22 cellular contexts compared by ENCODE assay signal in the genomic region with DNA sequence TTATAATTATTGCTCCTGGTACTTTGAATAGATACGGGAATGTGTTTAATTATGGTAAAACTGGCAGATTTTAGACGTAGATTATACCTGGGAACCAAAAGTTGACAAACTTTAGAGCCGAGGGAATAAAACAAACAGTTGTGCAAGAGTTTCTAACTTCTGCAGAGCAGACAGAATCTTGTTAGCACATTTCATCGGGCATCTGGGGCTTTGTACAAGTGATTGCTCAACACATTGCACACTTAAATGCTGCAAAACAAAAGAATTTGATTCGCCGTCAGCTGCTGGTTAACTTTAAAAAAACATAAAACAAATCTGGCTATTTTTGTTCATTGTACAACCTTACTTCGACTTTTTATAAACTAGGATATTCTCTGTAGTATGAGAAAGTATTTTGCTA.
A peak's percentile ranks its signal among the peaks of the same experiment; 100 is the strongest.
DNase-seq lines count a peak whose midpoint lies in the region; ATAC-seq and TF ChIP-seq lines count a peak whose summit lies in the region.
"Had no signal": no experiment of that assay in that cellular context is flagged by ENCODE, and none has a peak within 500 bp of the region (broad histone marks: within the 10 kb centered on the region; RNA-seq: fewer than 3 reads in every experiment).

No MANE protein-coding gene starts in this region.

- H3K4me3 ChIP-seq in RWPE2 (ENCODE audit: severe bottlenecking), result no peak overlapping the region
- no peak overlapping the region for H3K4me3 ChIP-seq in fibroblast of mammary gland (ENCODE audit: control insufficient read depth, low read depth, low read length)
- H3K4me3 ChIP-seq in spleen, result no peak overlapping the region
- H3K4me3 ChIP-seq: K562, thyroid gland had no signal

- no peak for DNase-seq in activated CD8-positive, alpha-beta T cell treated with anti-CD3 and anti-CD28 coated beads for 36 hours
- no peak for DNase-seq in activated CD8-positive, alpha-beta T cell treated with anti-CD3 and anti-CD28 coated beads, Interleukin-2, amount 10 ng/mL, durations not matched to agents 7 days and 5 days
- no peak for DNase-seq in RWPE2 (ENCODE audit: low spot score)
- DNase-seq in fibroblast of mammary gland (ENCODE audit: low read depth), result peak; percentile 86
- DNase-seq in pons (ENCODE audit: low spot score), result peak; percentile 25
- DNase-seq in spleen, result no peak
- DNase-seq in hepatic stellate cell (ENCODE audit: low spot score), result no peak
- no peak for DNase-seq in caudate nucleus (lab: John Stamatoyannopoulos, UW)
- DNase-seq: activated CD8-positive, alpha-beta memory T cell treated with anti-CD3 and anti-CD28 coated beads for 24 hours; activated effector memory CD4-positive, alpha-beta T cell treated with Interleukin-2 at 50 U/mL for 16 hours; CD4-positive, alpha-beta T cell; HFFc6; NCI-H2081 treated with DMSO at 0.1 percent for 48 hours; NCI-H510A treated with DMSO at 0.1 percent for 48 hours; posterior cingulate gyrus; SHP77 treated with DMSO at 0.1 percent for 48 hours; T-helper 1 cell; thyroid gland had no signal

- POLR2A ChIA-PET in activated CD8-positive, alpha-beta T cell treated with anti-CD3 and anti-CD28 coated beads for 36 hours (lab: Charles Lee), result interaction anchor here (0.5 kb wide), 1 partner anchor 9 kb away, joined by 3 read pairs; no protein-coding TSS in a partner anchor
- POLR2A ChIA-PET in activated CD8-positive, alpha-beta T cell treated with anti-CD3 and anti-CD28 coated beads, Interleukin-2, amount 10 ng/mL, durations not matched to agents 7 days and 5 days (lab: Charles Lee), result interaction anchor here (0.6 kb wide), 1 partner anchor 649 kb away, joined by 5 read pairs; no protein-coding TSS in a partner anchor

- H3K27me3 ChIP-seq in RWPE2 (ENCODE audit: insufficient read depth, poor library complexity, severe bottlenecking) (no peaks in the 10 kb centered on the region), spleen (replicated peaks in 1 of 7) (no peaks in the 10 kb centered on the region)
- H3K27me3 ChIP-seq: thyroid gland had no signal

- CTCF ChIA-PET in activated CD8-positive, alpha-beta T cell treated with anti-CD3 and anti-CD28 coated beads for 36 hours (lab: Charles Lee), result interaction anchor here (1.2 kb wide), 1 partner anchor 166 kb away, joined by 4 read pairs; no protein-coding TSS in a partner anchor
- CTCF ChIA-PET in activated CD8-positive, alpha-beta T cell treated with anti-CD3 and anti-CD28 coated beads, Interleukin-2, amount 10 ng/mL, durations not matched to agents 7 days and 5 days (lab: Charles Lee), result no interaction called here

- TF ChIP-seq CTCF in activated CD8-positive, alpha-beta T cell treated with anti-CD3 and anti-CD28 coated beads for 36 hours (IDR thresholded peaks at IDR 0.05), result no peak
- TF ChIP-seq CTCF in RWPE2 (IDR thresholded peaks at IDR 0.05; ENCODE audit: poor library complexity, severe bottlenecking) (no peak), fibroblast of mammary gland (conservative IDR thresholded peaks at IDR 0.05; ENCODE audit: control insufficient read depth, insufficient read depth, low read depth, low read length) (no peak), spleen (IDR thresholded peaks at IDR 0.05 in 8 of 11, conservative IDR thresholded peaks at IDR 0.05 in 3 of 11) (no peak)

- no peaks in the 10 kb centered on the region for H3K36me3 ChIP-seq in RWPE2 (ENCODE audit: low read depth)
- no peaks in the 10 kb centered on the region for H3K36me3 ChIP-seq in spleen
- H3K36me3 ChIP-seq: thyroid gland had no signal

- H3K9me3 Mint-ChIP-seq in activated CD8-positive, alpha-beta T cell treated with anti-CD3 and anti-CD28 coated beads for 36 hours, result no peaks in the 10 kb centered on the region
- H3K9me3 Mint-ChIP-seq in activated CD8-positive, alpha-beta T cell treated with anti-CD3 and anti-CD28 coated beads, Interleukin-2, amount 10 ng/mL, durations not matched to agents 7 days and 5 days (ENCODE audit: insufficient read depth), result no peaks in the 10 kb centered on the region
- H3K9me3 Mint-ChIP-seq: CD4-positive, alpha-beta T cell; HFFc6; memory B cell; natural killer cell treated with Interleukin-12 subunit alpha and Interleukin-12 subunit beta and Interleukin-15 and Interleukin-18, amount 100 ng/mL, for 72 hours had no signal

- H3K4me1 Mint-ChIP-seq in activated CD8-positive, alpha-beta T cell treated with anti-CD3 and anti-CD28 coated beads for 36 hours (ENCODE audit: low read depth), result peaks cover 38% of the 10 kb centered on the region
- H3K4me1 Mint-ChIP-seq in activated CD8-positive, alpha-beta T cell treated with anti-CD3 and anti-CD28 coated beads, Interleukin-2, amount 10 ng/mL, durations not matched to agents 7 days and 5 days (ENCODE audit: low read depth), result peaks cover 9% of the 10 kb centered on the region
- H3K4me1 Mint-ChIP-seq: memory B cell had no signal

- H3K4me3 Mint-ChIP-seq in activated CD8-positive, alpha-beta T cell treated with anti-CD3 and anti-CD28 coated beads for 36 hours, result no peak overlapping the region
- no peak overlapping the region for H3K4me3 Mint-ChIP-seq in activated CD8-positive, alpha-beta T cell treated with anti-CD3 and anti-CD28 coated beads, Interleukin-2, amount 10 ng/mL, durations not matched to agents 7 days and 5 days
- H3K4me3 Mint-ChIP-seq: CD4-positive, alpha-beta T cell; HFFc6; memory B cell had no signal

- ATAC-seq in activated CD8-positive, alpha-beta T cell treated with anti-CD3 and anti-CD28 coated beads for 36 hours, result no peak
- ATAC-seq in activated CD8-positive, alpha-beta T cell treated with anti-CD3 and anti-CD28 coated beads, Interleukin-2, amount 10 ng/mL, durations not matched to agents 7 days and 5 days, result no peak
- no peak for ATAC-seq in RWPE2 (ENCODE audit: low read depth)
- ATAC-seq: K562 had no signal

- no peaks in the 10 kb centered on the region for H3K9me3 ChIP-seq in RWPE2 (ENCODE audit: severe bottlenecking)
- no peaks in the 10 kb centered on the region for H3K9me3 ChIP-seq in spleen
- H3K9me3 ChIP-seq: thyroid gland had no signal

- H3K36me3 Mint-ChIP-seq in activated CD8-positive, alpha-beta T cell treated with anti-CD3 and anti-CD28 coated beads for 36 hours (ENCODE audit: low read depth), result no peaks in the 10 kb centered on the region
- H3K36me3 Mint-ChIP-seq in activated CD8-positive, alpha-beta T cell treated with anti-CD3 and anti-CD28 coated beads, Interleukin-2, amount 10 ng/mL, durations not matched to agents 7 days and 5 days (ENCODE audit: low read depth), result no peaks in the 10 kb centered on the region
- H3K36me3 Mint-ChIP-seq: memory B cell; natural killer cell treated with Interleukin-12 subunit alpha and Interleukin-12 subunit beta and Interleukin-15 and Interleukin-18, amount 100 ng/mL, for 72 hours had no signal

- peak overlapping the region; percentile 92 for H3K27ac Mint-ChIP-seq in activated CD8-positive, alpha-beta T cell treated with anti-CD3 and anti-CD28 coated beads for 36 hours
- no peak overlapping the region for H3K27ac Mint-ChIP-seq in activated CD8-positive, alpha-beta T cell treated with anti-CD3 and anti-CD28 coated beads, Interleukin-2, amount 10 ng/mL, durations not matched to agents 7 days and 5 days
- H3K27ac Mint-ChIP-seq: CD4-positive, alpha-beta T cell; HFFc6; memory B cell had no signal

- H3K27me3 Mint-ChIP-seq in activated CD8-positive, alpha-beta T cell treated with anti-CD3 and anti-CD28 coated beads for 36 hours, result no peaks in the 10 kb centered on the region
- H3K27me3 Mint-ChIP-seq in activated CD8-positive, alpha-beta T cell treated with anti-CD3 and anti-CD28 coated beads, Interleukin-2, amount 10 ng/mL, durations not matched to agents 7 days and 5 days (ENCODE audit: low read depth), result no peaks in the 10 kb centered on the region
- H3K27me3 Mint-ChIP-seq: CD4-positive, alpha-beta T cell; memory B cell; natural killer cell treated with Interleukin-12 subunit alpha and Interleukin-12 subunit beta and Interleukin-15 and Interleukin-18, amount 100 ng/mL, for 72 hours had no signal

- TF ChIP-seq POLR2A in spleen (IDR thresholded peaks at IDR 0.05), result no peak

- H3K27ac ChIP-seq in RWPE2 (ENCODE audit: poor library complexity, severe bottlenecking) (peak overlapping the region; percentile 77), spleen (no peak overlapping the region), caudate nucleus (ENCODE audit: low read depth, low read length) (no peak overlapping the region)
- H3K27ac ChIP-seq: thyroid gland, VCaP had no signal

- intact Hi-C loops in activated CD8-positive, alpha-beta T cell treated with anti-CD3 and anti-CD28 coated beads for 36 hours (cut with micrococcal nuclease), result loop anchor here (5.0 kb wide), 1 partner anchor 36 kb away; no protein-coding TSS in a partner anchor
- intact Hi-C loops in spleen (cut with DNase I; ENCODE audit: low total_unique reads), result no loop called here

- 71 to 88% (median 80%) methylated on average over 7 of the region's 7 CpGs for WGBS in spleen, 5 donors

- H3K4me1 ChIP-seq in RWPE2 (ENCODE audit: insufficient read depth, poor library complexity, severe bottlenecking) (peaks cover 29% of the 10 kb centered on the region), spleen (no peaks in the 10 kb centered on the region)
- H3K4me1 ChIP-seq: thyroid gland had no signal

Comparison
In these comparisons a context has a peak if more than half of its experiments do, and no peak if none do; other contexts are left out.
1. DNase-seq: peak in fibroblast of mammary gland (single experiment) and pons (single experiment); none in activated CD8-positive, alpha-beta T cell treated with anti-CD3 and anti-CD28 coated beads for 36 hours (single experiment), activated CD8-positive, alpha-beta T cell treated with anti-CD3 and anti-CD28 coated beads, Interleukin-2, amount 10 ng/mL, durations not matched to agents 7 days and 5 days (single experiment), RWPE2 (single experiment), spleen (single experiment), hepatic stellate cell (single experiment) and caudate nucleus (0 of 61).